ENCODE assay signal across 8 cellular contexts in genomic region chr10:30705086-30705624, GRCh38.
DNase-seq lines count a peak whose midpoint lies in the region; ATAC-seq and TF ChIP-seq lines count a peak whose summit lies in the region.

No MANE protein-coding gene starts in this region.

- H3K27me3 Mint-ChIP-seq in activated CD8-positive, alpha-beta T cell treated with anti-CD3 and anti-CD28 coated beads, Interleukin-2, amount 10 ng/mL, durations not matched to agents 7 days and 5 days (ENCODE audit: low read depth), result no peaks in the 10 kb centered on the region
- no peaks in the 10 kb centered on the region for H3K27me3 Mint-ChIP-seq in stimulated activated naive CD8-positive, alpha-beta T cell treated with anti-CD3 and anti-CD28 coated beads, Interleukin-15, amount 100 ng/mL, for 72 hours
- peaks cover 6% of the 10 kb centered on the region for H3K27me3 Mint-ChIP-seq in mesothelial cell of epicardium (ENCODE audit: low read depth)

- POLR2A ChIA-PET in activated CD8-positive, alpha-beta T cell treated with anti-CD3 and anti-CD28 coated beads, Interleukin-2, amount 10 ng/mL, durations not matched to agents 7 days and 5 days (lab: Charles Lee), result interaction anchor here (1.3 to 1.7 kb wide), 5 partner anchors 9 to 327 kb away, joined by 3 to 9 read pairs (median 3); partner anchors contain the start of gene ZNF438

- H3K4me1 Mint-ChIP-seq in activated CD8-positive, alpha-beta T cell treated with anti-CD3 and anti-CD28 coated beads, Interleukin-2, amount 10 ng/mL, durations not matched to agents 7 days and 5 days (ENCODE audit: low read depth), result peaks cover 63% of the 10 kb centered on the region
- H3K4me1 Mint-ChIP-seq in stimulated activated naive CD8-positive, alpha-beta T cell treated with anti-CD3 and anti-CD28 coated beads, Interleukin-15, amount 100 ng/mL, for 72 hours, result peaks cover 67% of the 10 kb centered on the region
- peaks cover 14% of the 10 kb centered on the region for H3K4me1 Mint-ChIP-seq in mesothelial cell of epicardium

- DNase-seq in stimulated activated CD4-positive, alpha-beta T cell treated with anti-CD3 and anti-CD28 coated beads, Interleukin-2, amount 100 ng/mL, for 24 hours, result peak; percentile 35 to 36
- no peak for DNase-seq in stimulated activated CD4-positive, alpha-beta T cell treated with anti-CD3 and anti-CD28 coated beads, Interleukin-1b, Interleukin-23, amount 100 ng/mL, for 48 hours
- DNase-seq in activated CD8-positive, alpha-beta T cell treated with anti-CD3 and anti-CD28 coated beads, Interleukin-2, amount 10 ng/mL, durations not matched to agents 7 days and 5 days, result peak; percentile 54
- peak; percentile 44 to 55 for DNase-seq in stimulated activated naive CD8-positive, alpha-beta T cell treated with anti-CD3 and anti-CD28 coated beads, Interleukin-15, amount 100 ng/mL, for 72 hours
- no peak for DNase-seq in activated CD4-positive, CD25-positive, alpha-beta regulatory T cell (lab: John Stamatoyannopoulos, UW)
- no peak for DNase-seq in mesothelial cell of epicardium (ENCODE audit: low spot score in 2 of 2, unreplicated experiment in 2 of 2)
- DNase-seq in NCI-H524 treated with DMSO at 0.1 percent for 48 hours (lab: John Stamatoyannopoulos, UW), result no peak

- peaks cover 11% of the 10 kb centered on the region for H3K36me3 Mint-ChIP-seq in activated CD8-positive, alpha-beta T cell treated with anti-CD3 and anti-CD28 coated beads, Interleukin-2, amount 10 ng/mL, durations not matched to agents 7 days and 5 days (ENCODE audit: low read depth)
- H3K36me3 Mint-ChIP-seq in mesothelial cell of epicardium, result no peaks in the 10 kb centered on the region

- no peaks in the 10 kb centered on the region for H3K9me3 Mint-ChIP-seq in activated CD8-positive, alpha-beta T cell treated with anti-CD3 and anti-CD28 coated beads, Interleukin-2, amount 10 ng/mL, durations not matched to agents 7 days and 5 days (ENCODE audit: insufficient read depth)
- no peaks in the 10 kb centered on the region for H3K9me3 Mint-ChIP-seq in stimulated activated naive CD8-positive, alpha-beta T cell treated with anti-CD3 and anti-CD28 coated beads, Interleukin-15, amount 100 ng/mL, for 72 hours
- no peaks in the 10 kb centered on the region for H3K9me3 Mint-ChIP-seq in mesothelial cell of epicardium

- CTCF ChIA-PET in activated CD8-positive, alpha-beta T cell treated with anti-CD3 and anti-CD28 coated beads, Interleukin-2, amount 10 ng/mL, durations not matched to agents 7 days and 5 days (lab: Charles Lee), result interaction anchor here (1.0 to 8.0 kb wide), 5 partner anchors 11 to 77 kb away, joined by 3 to 97 read pairs (median 7); no protein-coding TSS in a partner anchor

- no peak for TF ChIP-seq CTCF in mesothelial cell of epicardium (IDR thresholded peaks at IDR 0.05; ENCODE audit: unreplicated experiment)

- H3K27ac Mint-ChIP-seq in activated CD8-positive, alpha-beta T cell treated with anti-CD3 and anti-CD28 coated beads, Interleukin-2, amount 10 ng/mL, durations not matched to agents 7 days and 5 days, result peak overlapping the region; percentile 97
- H3K27ac Mint-ChIP-seq in stimulated activated naive CD8-positive, alpha-beta T cell treated with anti-CD3 and anti-CD28 coated beads, Interleukin-15, amount 100 ng/mL, for 72 hours, result peak overlapping the region; percentile 96 to 97
- no peak overlapping the region for H3K27ac Mint-ChIP-seq in mesothelial cell of epicardium

- H3K4me3 Mint-ChIP-seq in activated CD8-positive, alpha-beta T cell treated with anti-CD3 and anti-CD28 coated beads, Interleukin-2, amount 10 ng/mL, durations not matched to agents 7 days and 5 days, result peak overlapping the region; percentile 89
- H3K4me3 Mint-ChIP-seq in stimulated activated naive CD8-positive, alpha-beta T cell treated with anti-CD3 and anti-CD28 coated beads, Interleukin-15, amount 100 ng/mL, for 72 hours, result peak overlapping the region; percentile 92 to 93
- no peak overlapping the region for H3K4me3 Mint-ChIP-seq in mesothelial cell of epicardium

- ATAC-seq in HG03095 (IDR thresholded peaks at IDR 0.05; ENCODE audit: unreplicated experiment), result peak; percentile 44
- ATAC-seq in activated CD8-positive, alpha-beta T cell treated with anti-CD3 and anti-CD28 coated beads, Interleukin-2, amount 10 ng/mL, durations not matched to agents 7 days and 5 days, result peak; percentile 22
- ATAC-seq in stimulated activated naive CD8-positive, alpha-beta T cell treated with anti-CD3 and anti-CD28 coated beads, Interleukin-15, amount 100 ng/mL, for 72 hours, result peak; percentile 19

Comparison
In these comparisons a context has a peak if more than half of its experiments do, and no peak if none do; other contexts are left out.
1. DNase-seq: peak in stimulated activated CD4-positive, alpha-beta T cell treated with anti-CD3 and anti-CD28 coated beads, Interleukin-2, amount 100 ng/mL, for 24 hours (2 of 2), activated CD8-positive, alpha-beta T cell treated with anti-CD3 and anti-CD28 coated beads, Interleukin-2, amount 10 ng/mL, durations not matched to agents 7 days and 5 days (single experiment) and stimulated activated naive CD8-positive, alpha-beta T cell treated with anti-CD3 and anti-CD28 coated beads, Interleukin-15, amount 100 ng/mL, for 72 hours (2 of 2); none in stimulated activated CD4-positive, alpha-beta T cell treated with anti-CD3 and anti-CD28 coated beads, Interleukin-1b, Interleukin-23, amount 100 ng/mL, for 48 hours (single experiment), activated CD4-positive, CD25-positive, alpha-beta regulatory T cell (0 of 4), mesothelial cell of epicardium (0 of 2) and NCI-H524 treated with DMSO at 0.1 percent for 48 hours (single experiment).
2. Peak in every context shown above with its lines, with median percentiles within 50 percentile points of each other: ATAC-seq.